Comparison of ENCODE assay signal across 8 cellular contexts in the genomic region with DNA sequence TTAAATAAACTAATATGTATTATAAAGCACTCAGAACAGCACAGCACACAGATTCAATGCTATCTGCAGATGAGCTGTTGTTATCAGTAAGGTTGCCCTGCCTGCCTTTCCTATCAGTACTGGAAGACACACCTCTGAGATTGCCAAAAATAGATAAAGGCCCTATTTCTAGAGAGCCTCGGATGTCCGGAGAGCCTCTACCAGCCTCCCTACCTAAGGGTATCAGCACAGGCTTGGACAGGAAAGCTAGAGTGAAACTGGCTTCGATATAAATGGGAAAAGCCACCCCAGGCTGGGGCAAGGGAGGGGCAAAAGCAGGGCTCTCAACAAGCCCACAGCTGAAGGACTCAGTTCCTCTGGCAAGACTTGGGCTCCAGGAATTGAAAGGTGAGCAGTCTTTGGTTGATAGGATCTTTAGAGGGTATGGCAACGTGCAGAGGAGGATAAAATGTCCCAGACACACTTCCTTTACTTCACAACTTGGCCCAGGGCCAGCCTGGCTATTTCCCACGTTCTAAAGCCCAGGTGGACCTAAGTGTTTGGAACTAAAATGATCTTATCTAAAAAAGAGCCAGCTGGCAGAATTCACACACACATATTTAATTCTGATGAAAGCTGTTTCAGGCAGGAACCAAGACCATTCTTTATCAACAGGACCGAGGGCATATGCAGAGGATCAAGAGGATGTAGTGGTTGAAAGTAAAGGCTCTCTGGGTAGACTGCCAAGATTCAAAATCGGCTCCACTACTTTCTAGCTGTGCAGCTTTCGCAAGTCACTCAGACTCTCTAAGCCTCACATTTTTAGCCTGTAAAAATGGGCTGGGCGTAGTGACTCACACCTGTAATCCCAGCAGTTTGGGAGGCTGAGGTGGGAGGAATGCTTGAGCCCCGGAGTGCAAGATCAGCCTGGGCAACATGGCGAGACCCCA. TPM values are rescaled to one million over a fixed set of nuclear protein-coding genes. Genes with fewer than 3 reads are reported as not detected.
DNase-seq lines count a peak whose midpoint lies in the region; ATAC-seq and TF ChIP-seq lines count a peak whose summit lies in the region.

No MANE protein-coding gene starts in this region.

- DNase-seq in GM12864 (ENCODE audit: low read depth) = peak; percentile 43
- peak; percentile 83 for DNase-seq in NCI-H187 treated with DMSO at 0.1 percent for 48 hours (lab: John Stamatoyannopoulos, UW)
- DNase-seq in body of pancreas = peak; percentile 94 to 96 (median 95)
- no peak for DNase-seq in nephron progenitor cell
- DNase-seq in activated CD4-positive, alpha-beta memory T cell treated with anti-CD3 and anti-CD28 coated beads, Interleukin-2, amount 10 ng/mL, durations not matched to agents 7 days and 5 days = no peak
- no peak for DNase-seq in posterior vena cava (ENCODE audit: low spot score)

- POLR2A ChIA-PET in activated CD4-positive, alpha-beta memory T cell treated with anti-CD3 and anti-CD28 coated beads, Interleukin-2, amount 10 ng/mL, durations not matched to agents 7 days and 5 days (lab: Charles Lee) = no interaction called here

- TF ChIP-seq POLR2A in body of pancreas (IDR thresholded peaks at IDR 0.05) = peak in 2 of 3 donors; percentile 20 to 25

- intact Hi-C loops in body of pancreas (cut with DNase I) (no loop called here), posterior vena cava (cut with DNase I) (no loop called here)

- H3K4me3 ChIP-seq in GM12864 (ENCODE audit: low read depth, low read length) (no peak overlapping the region), body of pancreas (no peak overlapping the region)

- no peak overlapping the region for H3K4me3 Mint-ChIP-seq in nephron progenitor cell
- no peak overlapping the region for H3K4me3 Mint-ChIP-seq in activated CD4-positive, alpha-beta memory T cell treated with anti-CD3 and anti-CD28 coated beads, Interleukin-2, amount 10 ng/mL, durations not matched to agents 7 days and 5 days

- peaks cover 8% of the 10 kb centered on the region for H3K9me3 Mint-ChIP-seq in nephron progenitor cell
- no peaks in the 10 kb centered on the region for H3K9me3 Mint-ChIP-seq in activated CD4-positive, alpha-beta memory T cell treated with anti-CD3 and anti-CD28 coated beads, Interleukin-2, amount 10 ng/mL, durations not matched to agents 7 days and 5 days

- H3K27ac ChIP-seq in body of pancreas = peak overlapping the region; percentile 81 to 88 (median 86)

- H3K36me3 ChIP-seq in body of pancreas (replicated peaks in 1 of 2; ENCODE audit: insufficient read depth in 1 of 2, low read depth in 2 of 2) = no peaks in the 10 kb centered on the region

- H3K36me3 Mint-ChIP-seq in nephron progenitor cell (ENCODE audit: low read depth) = no peaks in the 10 kb centered on the region
- H3K36me3 Mint-ChIP-seq in activated CD4-positive, alpha-beta memory T cell treated with anti-CD3 and anti-CD28 coated beads, Interleukin-2, amount 10 ng/mL, durations not matched to agents 7 days and 5 days (ENCODE audit: low read depth) = no peaks in the 10 kb centered on the region

- H3K4me1 ChIP-seq in body of pancreas = peaks cover 56% of the 10 kb centered on the region

- H3K27me3 Mint-ChIP-seq in nephron progenitor cell (ENCODE audit: low read depth, poor library complexity) = peaks cover 7% of the 10 kb centered on the region
- peaks cover 10% of the 10 kb centered on the region for H3K27me3 Mint-ChIP-seq in activated CD4-positive, alpha-beta memory T cell treated with anti-CD3 and anti-CD28 coated beads, Interleukin-2, amount 10 ng/mL, durations not matched to agents 7 days and 5 days

- 9 to 14% methylated on average over 11 of the region's 11 CpGs for WGBS in body of pancreas, 2 donors

- CTCF ChIA-PET in activated CD4-positive, alpha-beta memory T cell treated with anti-CD3 and anti-CD28 coated beads, Interleukin-2, amount 10 ng/mL, durations not matched to agents 7 days and 5 days (lab: Charles Lee) = interaction anchor here (2.3 kb wide), 1 partner anchor 15 kb away, joined by 22 read pairs; no protein-coding TSS in a partner anchor

- H3K4me1 Mint-ChIP-seq in nephron progenitor cell = peaks cover 43% of the 10 kb centered on the region
- H3K4me1 Mint-ChIP-seq in activated CD4-positive, alpha-beta memory T cell treated with anti-CD3 and anti-CD28 coated beads, Interleukin-2, amount 10 ng/mL, durations not matched to agents 7 days and 5 days = peaks cover 20% of the 10 kb centered on the region

- TF ChIP-seq CTCF in GM12864 (IDR thresholded peaks at IDR 0.05; ENCODE audit: low read depth, low read length, missing control alignments) (no peak), body of pancreas (IDR thresholded peaks at IDR 0.05) (no peak), nephron progenitor cell (IDR thresholded peaks at IDR 0.05) (no peak)

- H3K9me3 ChIP-seq in body of pancreas = no peaks in the 10 kb centered on the region

- ATAC-seq in body of pancreas (peak; percentile 92), GM19397 (IDR thresholded peaks at IDR 0.05; ENCODE audit: unreplicated experiment) (no peak), HG02870 (IDR thresholded peaks at IDR 0.05; ENCODE audit: unreplicated experiment) (no peak)

- no peaks in the 10 kb centered on the region for H3K27me3 ChIP-seq in body of pancreas

- peak overlapping the region; percentile 68 for H3K27ac Mint-ChIP-seq in nephron progenitor cell
- no peak overlapping the region for H3K27ac Mint-ChIP-seq in activated CD4-positive, alpha-beta memory T cell treated with anti-CD3 and anti-CD28 coated beads, Interleukin-2, amount 10 ng/mL, durations not matched to agents 7 days and 5 days

RNA-seq across cellular contexts. Expression of a gene that starts 37.8 kb away (rescaled TPM):
- total RNA-seq in body of pancreas (10 to 100 TPM; 37.4 to 92.9 TPM), posterior vena cava (10 to 100 TPM; 38.8 to 40.3 TPM)
- 10 to 100 TPM; 31.7 to 36.3 TPM for total RNA-seq in activated CD4-positive, alpha-beta memory T cell treated with anti-CD3 and anti-CD28 coated beads, Interleukin-2, amount 10 ng/mL, durations not matched to agents 7 days and 5 days

Comparison
In these comparisons a context has a peak if more than half of its experiments do, and no peak if none do; other contexts are left out.
1. DNase-seq: peak in GM12864 (single experiment), NCI-H187 treated with DMSO at 0.1 percent for 48 hours (single experiment) and body of pancreas (4 of 4); none in nephron progenitor cell (single experiment), activated CD4-positive, alpha-beta memory T cell treated with anti-CD3 and anti-CD28 coated beads, Interleukin-2, amount 10 ng/mL, durations not matched to agents 7 days and 5 days (single experiment) and posterior vena cava (single experiment).